Comparison of ENCODE assay signal across 2 cellular contexts in the genomic region with DNA sequence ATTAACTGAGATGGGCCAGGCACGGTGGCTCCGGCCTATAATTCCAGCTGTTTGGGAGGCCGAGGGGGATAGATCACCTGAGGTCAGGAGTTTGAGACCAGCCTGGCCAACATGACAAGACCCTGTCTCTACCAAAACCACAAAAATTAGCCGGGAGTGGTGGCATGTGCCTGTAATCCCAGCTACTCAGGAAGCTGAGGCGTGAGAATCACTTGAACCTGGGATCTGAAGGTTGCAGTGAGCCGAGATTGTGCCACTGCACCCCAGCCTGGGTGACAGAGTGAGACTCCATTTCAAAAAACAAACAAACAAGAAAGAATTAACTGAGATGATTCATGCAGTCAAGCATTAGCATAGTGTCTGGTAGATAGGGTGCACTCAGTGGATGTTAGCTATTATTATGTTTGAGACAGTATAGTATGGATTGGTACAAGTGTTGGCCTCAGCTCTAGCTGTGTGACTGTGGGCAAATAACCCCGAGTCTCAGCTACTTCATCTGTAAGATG. TPM values are rescaled to one million over a fixed set of nuclear protein-coding genes. Genes with fewer than 3 reads are reported as not detected.
"Had no signal": no experiment of that assay in that cellular context is flagged by ENCODE, and none has a peak within 500 bp of the region (broad histone marks: within the 10 kb centered on the region; RNA-seq: fewer than 3 reads in every experiment).

No MANE protein-coding gene starts in this region.

RNA-seq across cellular contexts. Expression of gene PPP1R14C, which starts 37.1 kb away (rescaled TPM):
- total RNA-seq: lung microvascular endothelial cell; naive thymus-derived CD8-positive, alpha-beta T cell had no signal
